ENCODE assay signal across 10 cellular contexts in the genomic region with DNA sequence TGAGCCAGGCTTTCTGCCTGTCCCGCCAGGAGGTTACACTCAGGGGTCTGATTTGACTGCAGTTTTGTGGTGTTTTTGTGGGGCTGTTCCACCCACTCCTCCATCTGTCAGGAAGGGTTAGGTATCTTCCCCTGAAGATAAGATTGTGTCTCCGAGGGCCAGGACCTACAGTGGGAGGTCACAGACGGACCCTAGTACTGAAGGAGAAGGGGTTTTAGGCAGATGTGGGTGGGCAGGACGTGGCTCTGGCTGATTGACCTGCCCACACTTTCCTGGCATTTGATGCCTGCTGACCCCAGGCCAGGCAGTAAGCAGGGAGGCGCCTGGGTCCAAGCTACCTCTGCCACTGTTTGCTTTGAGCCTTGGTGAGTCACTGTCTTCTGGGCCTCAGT. TPM values are rescaled to one million over a fixed set of nuclear protein-coding genes. Genes with fewer than 3 reads are reported as not detected.
DNase-seq lines count a peak whose midpoint lies in the region; ATAC-seq and TF ChIP-seq lines count a peak whose summit lies in the region.
"Had no signal": no experiment of that assay in that cellular context is flagged by ENCODE, and none has a peak within 500 bp of the region (broad histone marks: within the 10 kb centered on the region; RNA-seq: fewer than 3 reads in every experiment).

No MANE protein-coding gene starts in this region.

- H3K27me3 ChIP-seq in heart right ventricle: no peaks in the 10 kb centered on the region
- no peaks in the 10 kb centered on the region for H3K27me3 ChIP-seq in tibial nerve

- 83 to 86% methylated on average over 5 of the region's 5 CpGs for WGBS in heart right ventricle, 2 donors
- 72 to 77% methylated on average over 5 of the region's 5 CpGs for WGBS in tibial nerve, 2 donors

- no peak for TF ChIP-seq POLR2A in tibial nerve (IDR thresholded peaks at IDR 0.05)

- no peak for TF ChIP-seq EP300 in tibial nerve (IDR thresholded peaks at IDR 0.05)

- H3K9me3 Mint-ChIP-seq in activated T-helper 2 cell treated with anti-CD3 and anti-CD28 coated beads, Interferon-gamma antibody, Interleukin-2, Interleukin-4, amounts not matched to agents 10 μg/mL and 5 μg/mL and 100 μg/mL, durations not matched to agents 14 hours and 24 hours and 36 hours: no peaks in the 10 kb centered on the region
- H3K9me3 Mint-ChIP-seq in memory B cell: no peaks in the 10 kb centered on the region

- H3K36me3 ChIP-seq in heart right ventricle: peaks cover 0 to 18% (median 0%) of the 10 kb centered on the region in 9 donors
- H3K36me3 ChIP-seq in tibial nerve: no peaks in the 10 kb centered on the region

- peak overlapping the region; percentile 22 for H3K4me3 Mint-ChIP-seq in activated T-helper 2 cell treated with anti-CD3 and anti-CD28 coated beads, Interferon-gamma antibody, Interleukin-2, Interleukin-4, amounts not matched to agents 10 μg/mL and 5 μg/mL and 100 μg/mL, durations not matched to agents 14 hours and 24 hours and 36 hours (ENCODE audit: low read depth)
- H3K4me3 Mint-ChIP-seq in memory B cell: peak overlapping the region; percentile 83

- DNase-seq in heart right ventricle (no peak), left ventricle myocardium superior (no peak), memory B cell (ENCODE audit: low spot score in 2 of 2) (no peak), tibial nerve (ENCODE audit: low spot score in 2 of 2) (no peak), AG20443 (ENCODE audit: low spot score) (no peak)
- no peak for DNase-seq in activated T-helper 2 cell treated with anti-CD3 and anti-CD28 coated beads, Interferon-gamma antibody, Interleukin-2, Interleukin-4, amounts not matched to agents 10 μg/mL and 5 μg/mL and 100 μg/mL, durations not matched to agents 14 hours and 24 hours and 36 hours (ENCODE audit: low spot score)
- DNase-seq in stimulated activated CD4-positive, alpha-beta T cell treated with anti-CD3 and anti-CD28 coated beads, Interleukin-12 subunit alpha, Interleukin-12 subunit beta, amount 100 ng/mL, for 4 hours: no peak
- DNase-seq: NCI-H1436 treated with DMSO at 0.1 percent for 48 hours; stimulated activated CD4-positive, alpha-beta T cell treated with anti-CD3 and anti-CD28 coated beads, Interleukin-4, amount 100 ng/mL, for 24 hours had no signal

- peaks cover 0 to 85% (median 30%) of the 10 kb centered on the region in 9 donors for H3K4me1 ChIP-seq in heart right ventricle
- H3K4me1 ChIP-seq in tibial nerve: peaks cover 0 to 41% (median 8%) of the 10 kb centered on the region in 4 donors

- peaks cover 76% of the 10 kb centered on the region for H3K4me1 Mint-ChIP-seq in activated T-helper 2 cell treated with anti-CD3 and anti-CD28 coated beads, Interferon-gamma antibody, Interleukin-2, Interleukin-4, amounts not matched to agents 10 μg/mL and 5 μg/mL and 100 μg/mL, durations not matched to agents 14 hours and 24 hours and 36 hours (ENCODE audit: low read depth)
- H3K4me1 Mint-ChIP-seq in memory B cell: peaks cover 70% of the 10 kb centered on the region

- H3K27ac Mint-ChIP-seq in activated T-helper 2 cell treated with anti-CD3 and anti-CD28 coated beads, Interferon-gamma antibody, Interleukin-2, Interleukin-4, amounts not matched to agents 10 μg/mL and 5 μg/mL and 100 μg/mL, durations not matched to agents 14 hours and 24 hours and 36 hours: peak overlapping the region; percentile 97
- peak overlapping the region; percentile 90 for H3K27ac Mint-ChIP-seq in memory B cell

- H3K9me3 ChIP-seq in heart right ventricle (no peaks in the 10 kb centered on the region), tibial nerve (no peaks in the 10 kb centered on the region)

- TF ChIP-seq CTCF in heart right ventricle (IDR thresholded peaks at IDR 0.05) (no peak), tibial nerve (IDR thresholded peaks at IDR 0.05) (no peak)

- peaks cover 50% of the 10 kb centered on the region for H3K36me3 Mint-ChIP-seq in activated T-helper 2 cell treated with anti-CD3 and anti-CD28 coated beads, Interferon-gamma antibody, Interleukin-2, Interleukin-4, amounts not matched to agents 10 μg/mL and 5 μg/mL and 100 μg/mL, durations not matched to agents 14 hours and 24 hours and 36 hours (ENCODE audit: low read depth)
- peaks cover 10% of the 10 kb centered on the region for H3K36me3 Mint-ChIP-seq in memory B cell

- H3K4me3 ChIP-seq in heart right ventricle: peak overlapping the region in 6 of 10 donors; percentile 6 to 43 (median 18)
- H3K4me3 ChIP-seq in tibial nerve: peak overlapping the region in 1 of 4 donors; percentile 32

- intact Hi-C loops in heart right ventricle (cut with DNase I) (no loop called here), left ventricle myocardium superior (cut with micrococcal nuclease) (no loop called here)
- intact Hi-C loops in activated T-helper 2 cell treated with anti-CD3 and anti-CD28 coated beads, Interferon-gamma antibody, Interleukin-2, Interleukin-4, amounts not matched to agents 10 μg/mL and 5 μg/mL and 100 μg/mL, durations not matched to agents 14 hours and 24 hours and 36 hours (cut with micrococcal nuclease): loop anchor here (10.0 kb wide), 1 partner anchor 259 kb away; a partner anchor contains a TSS

- H3K27me3 Mint-ChIP-seq in activated T-helper 2 cell treated with anti-CD3 and anti-CD28 coated beads, Interferon-gamma antibody, Interleukin-2, Interleukin-4, amounts not matched to agents 10 μg/mL and 5 μg/mL and 100 μg/mL, durations not matched to agents 14 hours and 24 hours and 36 hours (ENCODE audit: low read depth): no peaks in the 10 kb centered on the region
- H3K27me3 Mint-ChIP-seq in memory B cell: no peaks in the 10 kb centered on the region

- ATAC-seq in heart right ventricle (no peak), left ventricle myocardium superior (no peak), memory B cell (ENCODE audit: low read depth) (no peak), HG03571 (IDR thresholded peaks at IDR 0.05; ENCODE audit: unreplicated experiment) (no peak)

- H3K27ac ChIP-seq in heart right ventricle (peak overlapping the region in 7 of 10 donors; percentile 47 to 96 (median 72)), tibial nerve (peak overlapping the region in 3 of 4 donors; percentile 76 to 79 (median 76))

RNA-seq across cellular contexts. Expression of a gene that starts 13.9 kb away (rescaled TPM):
- total RNA-seq in heart right ventricle: 10 to 100 TPM in 1 of 10 donors, 1 to 10 TPM in 9; 1.4 to 12.2 (median 2.7) TPM
- polyA plus RNA-seq in heart right ventricle: 1 to 10 TPM; 2.8 to 4.3 TPM
- total RNA-seq in left ventricle myocardium superior: 4.6 TPM
- total RNA-seq in activated T-helper 2 cell treated with anti-CD3 and anti-CD28 coated beads, Interferon-gamma antibody, Interleukin-2, Interleukin-4, amounts not matched to agents 10 μg/mL and 5 μg/mL and 100 μg/mL, durations not matched to agents 14 hours and 24 hours and 36 hours: 190 and 199 TPM in 2 replicates
- 10 to 100 TPM; 10.7 to 37.2 (median 13.5) TPM for total RNA-seq in tibial nerve
